Comparison of ENCODE assay signal across 1 cellular context in the genomic region with DNA sequence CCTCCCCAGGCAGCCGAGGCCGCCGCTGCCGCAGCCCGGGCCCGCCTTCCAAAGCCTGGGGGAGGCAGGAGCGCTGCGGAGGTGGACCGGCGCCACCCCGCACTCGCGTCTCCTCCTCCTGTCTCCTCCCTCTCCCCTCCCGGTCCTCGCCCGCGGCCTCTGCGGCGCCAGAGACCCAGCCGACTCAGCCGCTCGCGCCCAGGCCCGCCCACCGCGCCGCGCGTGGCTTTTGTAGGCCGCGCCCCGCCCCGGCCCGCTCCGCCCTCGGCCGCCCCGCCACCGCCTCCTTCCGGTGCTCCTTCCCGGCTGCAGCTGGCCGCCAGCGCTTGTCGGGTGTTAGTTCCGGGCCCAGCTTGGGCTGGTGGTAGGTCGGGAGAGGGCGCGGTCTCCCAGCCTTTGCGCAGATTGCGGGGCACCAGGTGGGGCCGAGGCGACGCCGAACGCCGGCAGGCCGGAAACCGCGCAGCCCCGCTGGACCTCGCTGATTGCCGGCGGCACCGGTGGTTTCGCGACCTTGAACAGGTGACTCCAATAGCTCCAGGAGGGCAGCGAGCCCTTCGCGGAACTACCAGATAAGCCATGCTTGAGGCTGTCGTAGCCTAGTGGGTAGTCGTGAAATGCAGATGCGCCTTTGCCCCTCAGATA.
TF ChIP-seq lines count a peak whose summit lies in the region.

A gene with protein sequence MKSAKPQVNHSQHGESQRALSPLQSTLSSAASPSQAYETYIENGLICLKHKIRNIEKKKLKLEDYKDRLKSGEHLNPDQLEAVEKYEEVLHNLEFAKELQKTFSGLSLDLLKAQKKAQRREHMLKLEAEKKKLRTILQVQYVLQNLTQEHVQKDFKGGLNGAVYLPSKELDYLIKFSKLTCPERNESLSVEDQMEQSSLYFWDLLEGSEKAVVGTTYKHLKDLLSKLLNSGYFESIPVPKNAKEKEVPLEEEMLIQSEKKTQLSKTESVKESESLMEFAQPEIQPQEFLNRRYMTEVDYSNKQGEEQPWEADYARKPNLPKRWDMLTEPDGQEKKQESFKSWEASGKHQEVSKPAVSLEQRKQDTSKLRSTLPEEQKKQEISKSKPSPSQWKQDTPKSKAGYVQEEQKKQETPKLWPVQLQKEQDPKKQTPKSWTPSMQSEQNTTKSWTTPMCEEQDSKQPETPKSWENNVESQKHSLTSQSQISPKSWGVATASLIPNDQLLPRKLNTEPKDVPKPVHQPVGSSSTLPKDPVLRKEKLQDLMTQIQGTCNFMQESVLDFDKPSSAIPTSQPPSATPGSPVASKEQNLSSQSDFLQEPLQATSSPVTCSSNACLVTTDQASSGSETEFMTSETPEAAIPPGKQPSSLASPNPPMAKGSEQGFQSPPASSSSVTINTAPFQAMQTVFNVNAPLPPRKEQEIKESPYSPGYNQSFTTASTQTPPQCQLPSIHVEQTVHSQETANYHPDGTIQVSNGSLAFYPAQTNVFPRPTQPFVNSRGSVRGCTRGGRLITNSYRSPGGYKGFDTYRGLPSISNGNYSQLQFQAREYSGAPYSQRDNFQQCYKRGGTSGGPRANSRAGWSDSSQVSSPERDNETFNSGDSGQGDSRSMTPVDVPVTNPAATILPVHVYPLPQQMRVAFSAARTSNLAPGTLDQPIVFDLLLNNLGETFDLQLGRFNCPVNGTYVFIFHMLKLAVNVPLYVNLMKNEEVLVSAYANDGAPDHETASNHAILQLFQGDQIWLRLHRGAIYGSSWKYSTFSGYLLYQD (minus strand): TSS at position 202 of the 645 bp plus-strand sequence. CDS start 1,431 bp downstream, outside the sequence.

TF ChIP-seq in HepG2, 621 proteins besides CTCF, POLR2A, EP300 and RAD21 (continued from another document and continues in another):
- TF ChIP-seq, protein P1, sequence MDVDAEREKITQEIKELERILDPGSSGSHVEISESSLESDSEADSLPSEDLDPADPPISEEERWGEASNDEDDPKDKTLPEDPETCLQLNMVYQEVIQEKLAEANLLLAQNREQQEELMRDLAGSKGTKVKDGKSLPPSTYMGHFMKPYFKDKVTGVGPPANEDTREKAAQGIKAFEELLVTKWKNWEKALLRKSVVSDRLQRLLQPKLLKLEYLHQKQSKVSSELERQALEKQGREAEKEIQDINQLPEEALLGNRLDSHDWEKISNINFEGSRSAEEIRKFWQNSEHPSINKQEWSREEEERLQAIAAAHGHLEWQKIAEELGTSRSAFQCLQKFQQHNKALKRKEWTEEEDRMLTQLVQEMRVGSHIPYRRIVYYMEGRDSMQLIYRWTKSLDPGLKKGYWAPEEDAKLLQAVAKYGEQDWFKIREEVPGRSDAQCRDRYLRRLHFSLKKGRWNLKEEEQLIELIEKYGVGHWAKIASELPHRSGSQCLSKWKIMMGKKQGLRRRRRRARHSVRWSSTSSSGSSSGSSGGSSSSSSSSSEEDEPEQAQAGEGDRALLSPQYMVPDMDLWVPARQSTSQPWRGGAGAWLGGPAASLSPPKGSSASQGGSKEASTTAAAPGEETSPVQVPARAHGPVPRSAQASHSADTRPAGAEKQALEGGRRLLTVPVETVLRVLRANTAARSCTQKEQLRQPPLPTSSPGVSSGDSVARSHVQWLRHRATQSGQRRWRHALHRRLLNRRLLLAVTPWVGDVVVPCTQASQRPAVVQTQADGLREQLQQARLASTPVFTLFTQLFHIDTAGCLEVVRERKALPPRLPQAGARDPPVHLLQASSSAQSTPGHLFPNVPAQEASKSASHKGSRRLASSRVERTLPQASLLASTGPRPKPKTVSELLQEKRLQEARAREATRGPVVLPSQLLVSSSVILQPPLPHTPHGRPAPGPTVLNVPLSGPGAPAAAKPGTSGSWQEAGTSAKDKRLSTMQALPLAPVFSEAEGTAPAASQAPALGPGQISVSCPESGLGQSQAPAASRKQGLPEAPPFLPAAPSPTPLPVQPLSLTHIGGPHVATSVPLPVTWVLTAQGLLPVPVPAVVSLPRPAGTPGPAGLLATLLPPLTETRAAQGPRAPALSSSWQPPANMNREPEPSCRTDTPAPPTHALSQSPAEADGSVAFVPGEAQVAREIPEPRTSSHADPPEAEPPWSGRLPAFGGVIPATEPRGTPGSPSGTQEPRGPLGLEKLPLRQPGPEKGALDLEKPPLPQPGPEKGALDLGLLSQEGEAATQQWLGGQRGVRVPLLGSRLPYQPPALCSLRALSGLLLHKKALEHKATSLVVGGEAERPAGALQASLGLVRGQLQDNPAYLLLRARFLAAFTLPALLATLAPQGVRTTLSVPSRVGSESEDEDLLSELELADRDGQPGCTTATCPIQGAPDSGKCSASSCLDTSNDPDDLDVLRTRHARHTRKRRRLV (CRISPR knock-in tag; IDR thresholded peaks at IDR 0.05): no peak
- no peak for TF ChIP-seq ZNF83 (CRISPR knock-in tag; IDR thresholded peaks at IDR 0.05; ENCODE audit: borderline replicate concordance)
- TF ChIP-seq KAT7 (CRISPR knock-in tag; IDR thresholded peaks at IDR 0.05; ENCODE audit: borderline replicate concordance): no peak; the same call in none of the 2 replicates
- peak; percentile 77; the same call in 1 of the 2 replicates for TF ChIP-seq ESRRA (CRISPR knock-in tag; IDR thresholded peaks at IDR 0.05; ENCODE audit: low read depth)
- TF ChIP-seq, protein P2, sequence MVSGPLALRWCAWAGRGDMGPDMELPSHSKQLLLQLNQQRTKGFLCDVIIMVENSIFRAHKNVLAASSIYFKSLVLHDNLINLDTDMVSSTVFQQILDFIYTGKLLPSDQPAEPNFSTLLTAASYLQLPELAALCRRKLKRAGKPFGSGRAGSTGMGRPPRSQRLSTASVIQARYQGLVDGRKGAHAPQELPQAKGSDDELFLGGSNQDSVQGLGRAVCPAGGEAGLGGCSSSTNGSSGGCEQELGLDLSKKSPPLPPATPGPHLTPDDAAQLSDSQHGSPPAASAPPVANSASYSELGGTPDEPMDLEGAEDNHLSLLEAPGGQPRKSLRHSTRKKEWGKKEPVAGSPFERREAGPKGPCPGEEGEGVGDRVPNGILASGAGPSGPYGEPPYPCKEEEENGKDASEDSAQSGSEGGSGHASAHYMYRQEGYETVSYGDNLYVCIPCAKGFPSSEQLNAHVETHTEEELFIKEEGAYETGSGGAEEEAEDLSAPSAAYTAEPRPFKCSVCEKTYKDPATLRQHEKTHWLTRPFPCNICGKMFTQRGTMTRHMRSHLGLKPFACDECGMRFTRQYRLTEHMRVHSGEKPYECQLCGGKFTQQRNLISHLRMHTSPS (CRISPR knock-in tag; IDR thresholded peaks at IDR 0.05; ENCODE audit: low read depth): no peak
- peak; percentile 58 for TF ChIP-seq ZMYM3 (CRISPR knock-in tag; IDR thresholded peaks at IDR 0.05)
- no peak for TF ChIP-seq ZNF713 (CRISPR knock-in tag; IDR thresholded peaks at IDR 0.05)
- peak; percentile 94 for TF ChIP-seq ZNF670 (CRISPR knock-in tag; IDR thresholded peaks at IDR 0.05; ENCODE audit: borderline replicate concordance)
- TF ChIP-seq ZNF34 (CRISPR knock-in tag; IDR thresholded peaks at IDR 0.05; ENCODE audit: borderline replicate concordance): 0 out of 2 replicates have a peak, but pooled peaks have one; percentile 54
- no peak for TF ChIP-seq MTF1 (CRISPR knock-in tag; IDR thresholded peaks at IDR 0.05)
- no peak; the same call in 1 of the 2 replicates for TF ChIP-seq ZNF275 (CRISPR knock-in tag; IDR thresholded peaks at IDR 0.05; ENCODE audit: borderline replicate concordance)
- TF ChIP-seq ZNF564 (CRISPR knock-in tag; IDR thresholded peaks at IDR 0.05): peak; percentile 57; the same call in 1 of the 2 replicates
- TF ChIP-seq, protein P3, sequence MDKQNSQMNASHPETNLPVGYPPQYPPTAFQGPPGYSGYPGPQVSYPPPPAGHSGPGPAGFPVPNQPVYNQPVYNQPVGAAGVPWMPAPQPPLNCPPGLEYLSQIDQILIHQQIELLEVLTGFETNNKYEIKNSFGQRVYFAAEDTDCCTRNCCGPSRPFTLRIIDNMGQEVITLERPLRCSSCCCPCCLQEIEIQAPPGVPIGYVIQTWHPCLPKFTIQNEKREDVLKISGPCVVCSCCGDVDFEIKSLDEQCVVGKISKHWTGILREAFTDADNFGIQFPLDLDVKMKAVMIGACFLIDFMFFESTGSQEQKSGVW (CRISPR knock-in tag; IDR thresholded peaks at IDR 0.05; ENCODE audit: borderline replicate concordance): no peak
- TF ChIP-seq, protein P4, sequence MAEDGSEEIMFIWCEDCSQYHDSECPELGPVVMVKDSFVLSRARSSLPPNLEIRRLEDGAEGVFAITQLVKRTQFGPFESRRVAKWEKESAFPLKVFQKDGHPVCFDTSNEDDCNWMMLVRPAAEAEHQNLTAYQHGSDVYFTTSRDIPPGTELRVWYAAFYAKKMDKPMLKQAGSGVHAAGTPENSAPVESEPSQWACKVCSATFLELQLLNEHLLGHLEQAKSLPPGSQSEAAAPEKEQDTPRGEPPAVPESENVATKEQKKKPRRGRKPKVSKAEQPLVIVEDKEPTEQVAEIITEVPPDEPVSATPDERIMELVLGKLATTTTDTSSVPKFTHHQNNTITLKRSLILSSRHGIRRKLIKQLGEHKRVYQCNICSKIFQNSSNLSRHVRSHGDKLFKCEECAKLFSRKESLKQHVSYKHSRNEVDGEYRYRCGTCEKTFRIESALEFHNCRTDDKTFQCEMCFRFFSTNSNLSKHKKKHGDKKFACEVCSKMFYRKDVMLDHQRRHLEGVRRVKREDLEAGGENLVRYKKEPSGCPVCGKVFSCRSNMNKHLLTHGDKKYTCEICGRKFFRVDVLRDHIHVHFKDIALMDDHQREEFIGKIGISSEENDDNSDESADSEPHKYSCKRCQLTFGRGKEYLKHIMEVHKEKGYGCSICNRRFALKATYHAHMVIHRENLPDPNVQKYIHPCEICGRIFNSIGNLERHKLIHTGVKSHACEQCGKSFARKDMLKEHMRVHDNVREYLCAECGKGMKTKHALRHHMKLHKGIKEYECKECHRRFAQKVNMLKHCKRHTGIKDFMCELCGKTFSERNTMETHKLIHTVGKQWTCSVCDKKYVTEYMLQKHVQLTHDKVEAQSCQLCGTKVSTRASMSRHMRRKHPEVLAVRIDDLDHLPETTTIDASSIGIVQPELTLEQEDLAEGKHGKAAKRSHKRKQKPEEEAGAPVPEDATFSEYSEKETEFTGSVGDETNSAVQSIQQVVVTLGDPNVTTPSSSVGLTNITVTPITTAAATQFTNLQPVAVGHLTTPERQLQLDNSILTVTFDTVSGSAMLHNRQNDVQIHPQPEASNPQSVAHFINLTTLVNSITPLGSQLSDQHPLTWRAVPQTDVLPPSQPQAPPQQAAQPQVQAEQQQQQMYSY (CRISPR knock-in tag; IDR thresholded peaks at IDR 0.05): no peak
- TF ChIP-seq, protein P5, sequence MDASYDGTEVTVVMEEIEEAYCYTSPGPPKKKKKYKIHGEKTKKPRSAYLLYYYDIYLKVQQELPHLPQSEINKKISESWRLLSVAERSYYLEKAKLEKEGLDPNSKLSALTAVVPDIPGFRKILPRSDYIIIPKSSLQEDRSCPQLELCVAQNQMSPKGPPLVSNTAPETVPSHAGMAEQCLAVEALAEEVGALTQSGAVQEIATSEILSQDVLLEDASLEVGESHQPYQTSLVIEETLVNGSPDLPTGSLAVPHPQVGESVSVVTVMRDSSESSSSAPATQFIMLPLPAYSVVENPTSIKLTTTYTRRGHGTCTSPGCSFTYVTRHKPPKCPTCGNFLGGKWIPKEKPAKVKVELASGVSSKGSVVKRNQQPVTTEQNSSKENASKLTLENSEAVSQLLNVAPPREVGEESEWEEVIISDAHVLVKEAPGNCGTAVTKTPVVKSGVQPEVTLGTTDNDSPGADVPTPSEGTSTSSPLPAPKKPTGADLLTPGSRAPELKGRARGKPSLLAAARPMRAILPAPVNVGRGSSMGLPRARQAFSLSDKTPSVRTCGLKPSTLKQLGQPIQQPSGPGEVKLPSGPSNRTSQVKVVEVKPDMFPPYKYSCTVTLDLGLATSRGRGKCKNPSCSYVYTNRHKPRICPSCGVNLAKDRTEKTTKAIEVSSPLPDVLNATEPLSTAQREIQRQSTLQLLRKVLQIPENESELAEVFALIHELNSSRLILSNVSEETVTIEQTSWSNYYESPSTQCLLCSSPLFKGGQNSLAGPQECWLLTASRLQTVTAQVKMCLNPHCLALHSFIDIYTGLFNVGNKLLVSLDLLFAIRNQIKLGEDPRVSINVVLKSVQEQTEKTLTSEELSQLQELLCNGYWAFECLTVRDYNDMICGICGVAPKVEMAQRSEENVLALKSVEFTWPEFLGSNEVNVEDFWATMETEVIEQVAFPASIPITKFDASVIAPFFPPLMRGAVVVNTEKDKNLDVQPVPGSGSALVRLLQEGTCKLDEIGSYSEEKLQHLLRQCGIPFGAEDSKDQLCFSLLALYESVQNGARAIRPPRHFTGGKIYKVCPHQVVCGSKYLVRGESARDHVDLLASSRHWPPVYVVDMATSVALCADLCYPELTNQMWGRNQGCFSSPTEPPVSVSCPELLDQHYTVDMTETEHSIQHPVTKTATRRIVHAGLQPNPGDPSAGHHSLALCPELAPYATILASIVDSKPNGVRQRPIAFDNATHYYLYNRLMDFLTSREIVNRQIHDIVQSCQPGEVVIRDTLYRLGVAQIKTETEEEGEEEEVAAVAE (CRISPR knock-in tag; IDR thresholded peaks at IDR 0.05; ENCODE audit: borderline replicate concordance): no peak
- TF ChIP-seq MXI1 (IDR thresholded peaks at IDR 0.05; ENCODE audit: borderline replicate concordance, low read depth, low read length): peak; percentile 39; the same call in 1 of the 3 replicates
- no peak for TF ChIP-seq JARID2 (CRISPR knock-in tag; IDR thresholded peaks at IDR 0.05; ENCODE audit: insufficient replicate concordance)
- TF ChIP-seq ZNF280D (CRISPR knock-in tag; IDR thresholded peaks at IDR 0.05): peak; percentile 67; the same call in 1 of the 2 replicates
- TF ChIP-seq CENPT (CRISPR knock-in tag; IDR thresholded peaks at IDR 0.05; ENCODE audit: low read depth): no peak
- TF ChIP-seq JDP2 (CRISPR knock-in tag; IDR thresholded peaks at IDR 0.05; ENCODE audit: borderline replicate concordance): no peak; the same call in 1 of the 2 replicates
